15 cellular contexts compared by ENCODE assay signal in genomic region chr13:43005460-43006236, GRCh38. TPM values are rescaled to one million over a fixed set of nuclear protein-coding genes. Genes with fewer than 3 reads are reported as not detected.
DNase-seq lines count a peak whose midpoint lies in the region; ATAC-seq, FAIRE-seq and TF ChIP-seq lines count a peak whose summit lies in the region.
"Had no signal": no experiment of that assay in that cellular context is flagged by ENCODE, and none has a peak within 500 bp of the region (broad histone marks: within the 10 kb centered on the region; RNA-seq: fewer than 3 reads in every experiment).

No MANE protein-coding gene starts in this region.

- CTCF ChIA-PET in SK-N-SH (lab: Yijun Ruan, JAX) (interaction anchor here (1.2 kb wide), 1 partner anchor 9 kb away, joined by 3 read pairs; no protein-coding TSS in a partner anchor), endothelial cell of umbilical vein (lab: Charles Lee) (interaction anchor here (0.6 to 2.1 kb wide), 7 partner anchors 9 to 80 kb away, joined by 3 to 9 read pairs (median 4); partner anchors contain the start of gene EPSTI1)

- H4K20me1 ChIP-seq in SK-N-SH (ENCODE audit: insufficient read depth), result no peaks in the 10 kb centered on the region
- no peaks in the 10 kb centered on the region for H4K20me1 ChIP-seq in endothelial cell of umbilical vein (replicated peaks; ENCODE audit: control insufficient read depth, extremely low read depth, insufficient read depth, low read length)

- H3K79me2 ChIP-seq in SK-N-SH (ENCODE audit: insufficient read depth), result no peaks in the 10 kb centered on the region
- H3K79me2 ChIP-seq in endothelial cell of umbilical vein (ENCODE audit: control insufficient read depth, insufficient read depth, low read length), result no peaks in the 10 kb centered on the region

- 96% methylated on average over 3 of the region's 3 CpGs for WGBS in SK-N-SH (ENCODE audit: low lambda C conversion rate)

- no peaks in the 10 kb centered on the region for H3K9me1 ChIP-seq in endothelial cell of umbilical vein (replicated peaks; ENCODE audit: control insufficient read depth, extremely low read depth, insufficient read depth, low read length)

- H3K4me1 ChIP-seq in SK-N-SH (ENCODE audit: control insufficient read depth in 1 of 2, insufficient read depth in 2 of 2, low read depth in 1 of 2, low read length in 1 of 2), result peaks cover 0 to 18% of the 10 kb centered on the region in 2 experiments; a peak in 1 of 4 replicates
- H3K4me1 ChIP-seq in endothelial cell of umbilical vein (ENCODE audit: control insufficient read depth, extremely low read depth, insufficient read depth, low read length), result peaks cover 5% of the 10 kb centered on the region
- H3K4me1 ChIP-seq: BE2C, transverse colon had no signal

- peak in 1 of 2 experiments; percentile 29; a peak in 1 of 4 replicates for TF ChIP-seq EP300 in SK-N-SH (IDR thresholded peaks at IDR 0.05; ENCODE audit: borderline replicate concordance in 1 of 2, low read depth in 1 of 2, low read length in 1 of 2)

- H3K36me3 ChIP-seq in SK-N-SH (replicated peaks in 1 of 2; ENCODE audit: control insufficient read depth in 1 of 2, insufficient read depth in 2 of 2, low read length in 1 of 2) (no peaks in the 10 kb centered on the region), endothelial cell of umbilical vein (ENCODE audit: control insufficient read depth in 2 of 2, extremely low read depth in 1 of 2, insufficient read depth in 2 of 2, low read length in 2 of 2) (no peaks in the 10 kb centered on the region)
- H3K36me3 ChIP-seq: BE2C, transverse colon had no signal

- no TSS peak for BruUV-seq in endothelial cell of umbilical vein (replicated peaks; lab: Mats Ljungman, UMichigan)

- no peak overlapping the region for H3K4me2 ChIP-seq in SK-N-SH
- H3K4me2 ChIP-seq in endothelial cell of umbilical vein (ENCODE audit: insufficient read depth, low read length), result no peak overlapping the region

- intact Hi-C loops in endothelial cell of umbilical vein (cut with micrococcal nuclease), result no loop called here

- DNase-seq in ELR (ENCODE audit: low read depth) (peak; percentile 54), SK-N-SH (no peak), endothelial cell of umbilical vein (ENCODE audit: low read depth, low spot score) (peak; percentile 44), omental fat pad (ENCODE audit: low spot score) (no peak), T-helper 2 cell (no peak)
- DNase-seq: BE2C; cortex of kidney; DMS153; stimulated activated CD4-positive, alpha-beta T cell treated with anti-CD3 and anti-CD28 coated beads, Interleukin-2, amount 100 ng/mL, for 24 hours; SW 1271; transverse colon had no signal

- no peaks in the 10 kb centered on the region for H3K9me2 ChIP-seq in SK-N-SH

- H2AFZ ChIP-seq in SK-N-SH (ENCODE audit: low read depth), result peak overlapping the region; percentile 48; the same call in 1 of the 2 replicates
- H2AFZ ChIP-seq in endothelial cell of umbilical vein (ENCODE audit: low read depth, low read length), result no peak overlapping the region

- TF ChIP-seq CTCF in SK-N-SH (IDR thresholded peaks at IDR 0.05) (no peak), endothelial cell of umbilical vein (IDR thresholded peaks at IDR 0.05; ENCODE audit: extremely low read depth in 1 of 2, insufficient read depth in 1 of 2, low read depth in 1 of 2, low read length in 2 of 2) (no peak), omental fat pad (IDR thresholded peaks at IDR 0.05) (no peak)

- no peak for FAIRE-seq in endothelial cell of umbilical vein (lab: Jason Lieb, UNC)
- FAIRE-seq: islet of Langerhans had no signal

- POLR2A ChIA-PET in SK-N-SH (lab: Yijun Ruan, JAX) (no interaction called here), endothelial cell of umbilical vein (lab: Charles Lee) (no interaction called here)

- H3K27ac ChIP-seq in SK-N-SH (ENCODE audit: low read depth in 2 of 2, low read length in 1 of 2), result peak overlapping the region; percentile 13 to 31; a peak in 3 of 4 replicates
- no peak overlapping the region for H3K27ac ChIP-seq in endothelial cell of umbilical vein (ENCODE audit: insufficient read depth, low read depth, low read length)
- H3K27ac ChIP-seq: transverse colon had no signal

- H3F3A ChIP-seq in SK-N-SH (replicated peaks; ENCODE audit: insufficient read depth), result peaks cover 11% of the 10 kb centered on the region

- TF ChIP-seq RAD21 in SK-N-SH (IDR thresholded peaks at IDR 0.05; ENCODE audit: low read length), result no peak

- H3K9ac ChIP-seq in SK-N-SH (no peak overlapping the region), endothelial cell of umbilical vein (replicated peaks; ENCODE audit: extremely low read depth, insufficient read depth, low read length) (no peak overlapping the region)

- no peak overlapping the region for H3K4me3 ChIP-seq in SK-N-SH (ENCODE audit: low read depth in 2 of 2, low read length in 1 of 2)
- no peak overlapping the region for H3K4me3 ChIP-seq in endothelial cell of umbilical vein (replicated peaks in 1 of 3; ENCODE audit: insufficient read depth in 1 of 3, low read depth in 1 of 3, low read length in 3 of 3)
- H3K4me3 ChIP-seq: transverse colon had no signal

- dilution Hi-C loops in endothelial cell of umbilical vein (cut with MboI; ENCODE audit: extremely low pct_ligation_motif_present, low sequenced_read_pairs), result no loop called here

- peak; percentile 34 for ATAC-seq in omental fat pad (ENCODE audit: low FRiP score)
- no peak for ATAC-seq in HG02981 (IDR thresholded peaks at IDR 0.05; ENCODE audit: unreplicated experiment)
- no peak for ATAC-seq in HG02623 (IDR thresholded peaks at IDR 0.05; ENCODE audit: unreplicated experiment)
- no peak for ATAC-seq in HG02642 (IDR thresholded peaks at IDR 0.05; ENCODE audit: poor library complexity, unreplicated experiment)

- H3K27me3 ChIP-seq in SK-N-SH (ENCODE audit: insufficient read depth) (no peaks in the 10 kb centered on the region), endothelial cell of umbilical vein (ENCODE audit: control insufficient read depth in 2 of 2, insufficient read depth in 2 of 2, low read length in 2 of 2) (peaks cover 0 to 2% of the 10 kb centered on the region in 2 experiments)
- H3K27me3 ChIP-seq: BE2C, transverse colon had no signal

- no peak for TF ChIP-seq POLR2A in endothelial cell of umbilical vein (IDR thresholded peaks at IDR 0.05; ENCODE audit: low read depth, low read length)

- H3K9me3 ChIP-seq in SK-N-SH, result no peaks in the 10 kb centered on the region
- H3K9me3 ChIP-seq in endothelial cell of umbilical vein (replicated peaks; ENCODE audit: control insufficient read depth, insufficient read depth, low read length), result no peaks in the 10 kb centered on the region
- H3K9me3 ChIP-seq: BE2C, transverse colon had no signal

TF ChIP-seq in SK-N-SH, 30 proteins besides CTCF, POLR2A, EP300 and RAD21 (continues in another document):
- TF ChIP-seq FOXJ3 (CRISPR knock-in tag; IDR thresholded peaks at IDR 0.05) (no peak), PBX3 (IDR thresholded peaks at IDR 0.05) (peak; percentile 37; the same call in 1 of the 2 replicates)

TF ChIP-seq in endothelial cell of umbilical vein, 7 proteins besides CTCF, POLR2A, EP300 and RAD21:
- TF ChIP-seq JUN (IDR thresholded peaks at IDR 0.05; ENCODE audit: borderline replicate concordance, insufficient read depth, insufficient read length, low read depth) (peak; percentile 8), FOS (IDR thresholded peaks at IDR 0.05; ENCODE audit: borderline replicate concordance, insufficient read depth, low read length) (no peak)

RNA-seq across cellular contexts. Expression of gene EPSTI1, which starts 13.6 kb away (rescaled TPM):
- polyA plus RNA-seq in SK-N-SH (2012; rRNA removed) (0.02 TPM in 1 of 2 replicates, not detected in the other), endothelial cell of umbilical vein (0.76 and 0.77 TPM in 2 replicates)
- polyA plus RNA-seq in SK-N-SH (2012; cell fraction: cytosol; rRNA removed), result 0.01 and 0.04 TPM in 2 replicates
- polyA plus RNA-seq in SK-N-SH (2012; cell fraction: nucleus; rRNA removed), result 0.02 TPM in 1 of 2 replicates, not detected in the other
- total RNA-seq in endothelial cell of umbilical vein (0.74 and 3.1 TPM in 2 replicates), omental fat pad (10 to 100 TPM in 3 of 4 donors, 1 to 10 TPM in 1; 8.3 to 31.8 (median 10.9) TPM)
- 0.55 and 0.58 TPM in 2 replicates for polyA plus RNA-seq in endothelial cell of umbilical vein (2011; cell fraction: cytosol; rRNA removed)
- 0.67 and 0.74 TPM in 2 replicates for polyA plus RNA-seq in endothelial cell of umbilical vein (2011; cell fraction: nucleus; rRNA removed)
- 0.98 and 1.3 TPM in 2 replicates for polyA plus RNA-seq in endothelial cell of umbilical vein (2012)
- 0.49 and 0.76 TPM in 2 replicates for polyA minus RNA-seq in endothelial cell of umbilical vein
- polyA minus RNA-seq in endothelial cell of umbilical vein (2011; cell fraction: cytosol; rRNA and poly(A)+ RNA removed), result not detected
- 0.77 and 1.2 TPM in 2 replicates for polyA minus RNA-seq in endothelial cell of umbilical vein (2011; cell fraction: nucleus; rRNA and poly(A)+ RNA removed)

RNA-seq across cellular contexts. Expression of gene DNAJC15, which starts 17.7 kb away (rescaled TPM):
- polyA plus RNA-seq in SK-N-SH (2012; rRNA removed) (13.6 and 18.4 TPM in 2 replicates), endothelial cell of umbilical vein (33.7 and 40.8 TPM in 2 replicates)
- 17.4 and 17.6 TPM in 2 replicates for polyA plus RNA-seq in SK-N-SH (2012; cell fraction: cytosol; rRNA removed)
- polyA plus RNA-seq in SK-N-SH (2012; cell fraction: nucleus; rRNA removed), result 6.2 and 6.7 TPM in 2 replicates
- total RNA-seq in endothelial cell of umbilical vein (20.9 and 21.8 TPM in 2 replicates), omental fat pad (10 to 100 TPM in 3 of 4 donors, 1 to 10 TPM in 1; 5.5 to 12.1 (median 10.9) TPM)
- 49.2 and 49.6 TPM in 2 replicates for polyA plus RNA-seq in endothelial cell of umbilical vein (2011; cell fraction: cytosol; rRNA removed)
- 14.0 and 16.3 TPM in 2 replicates for polyA plus RNA-seq in endothelial cell of umbilical vein (2011; cell fraction: nucleus; rRNA removed)
- 26.9 and 27.9 TPM in 2 replicates for polyA plus RNA-seq in endothelial cell of umbilical vein (2012)
- 37.4 and 45.0 TPM in 2 replicates for polyA minus RNA-seq in endothelial cell of umbilical vein
- 5.6 TPM for polyA minus RNA-seq in endothelial cell of umbilical vein (2011; cell fraction: cytosol; rRNA and poly(A)+ RNA removed)
- 10.0 and 12.5 TPM in 2 replicates for polyA minus RNA-seq in endothelial cell of umbilical vein (2011; cell fraction: nucleus; rRNA and poly(A)+ RNA removed)

Comparison
In these comparisons a context has a peak if more than half of its experiments do, and no peak if none do; other contexts are left out.
1. DNase-seq: peak in ELR (single experiment) and endothelial cell of umbilical vein (single experiment); none in SK-N-SH (single experiment), omental fat pad (single experiment) and T-helper 2 cell (0 of 5).